Comparison of ENCODE assay signal across 1 cellular context in the genomic region with DNA sequence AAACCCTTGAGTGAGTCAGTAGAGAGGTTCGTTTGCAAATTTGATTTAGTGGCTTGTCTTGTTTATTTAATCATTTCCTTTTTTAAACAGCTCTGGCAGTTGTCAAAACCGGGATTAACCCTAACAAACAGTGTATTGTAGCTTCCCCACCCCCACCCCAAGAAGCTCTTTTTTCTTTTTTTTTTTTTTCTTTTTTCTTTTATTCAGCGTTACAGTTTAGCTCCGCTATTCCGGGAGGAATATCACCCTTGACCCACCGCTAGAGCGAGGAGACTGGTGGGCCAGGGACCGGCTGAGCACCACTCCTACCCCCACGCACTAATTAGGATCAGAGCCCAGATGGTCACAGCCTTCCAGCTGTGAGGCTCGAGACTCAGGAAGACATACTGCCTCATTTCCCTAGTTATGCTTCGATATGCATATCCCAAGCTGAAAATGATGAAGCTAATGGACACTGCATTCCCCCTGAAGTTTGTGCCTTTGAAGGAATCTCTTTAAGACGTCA.
TF ChIP-seq lines count a peak whose summit lies in the region.

No MANE protein-coding gene starts in this region.

TF ChIP-seq in endothelial cell of umbilical vein, 7 proteins besides CTCF, POLR2A, EP300 and RAD21 (continued from another document):
- TF ChIP-seq POLR2AphosphoS5 (IDR thresholded peaks at IDR 0.05; ENCODE audit: insufficient read depth, low read depth, low read length) = no peak
- TF ChIP-seq MYC (IDR thresholded peaks at IDR 0.05; ENCODE audit: low read depth, low read length) = no peak
- no peak for TF ChIP-seq JUN (IDR thresholded peaks at IDR 0.05; ENCODE audit: borderline replicate concordance, insufficient read depth, insufficient read length, low read depth)
